8 cellular contexts compared by ENCODE assay signal in the genomic region with DNA sequence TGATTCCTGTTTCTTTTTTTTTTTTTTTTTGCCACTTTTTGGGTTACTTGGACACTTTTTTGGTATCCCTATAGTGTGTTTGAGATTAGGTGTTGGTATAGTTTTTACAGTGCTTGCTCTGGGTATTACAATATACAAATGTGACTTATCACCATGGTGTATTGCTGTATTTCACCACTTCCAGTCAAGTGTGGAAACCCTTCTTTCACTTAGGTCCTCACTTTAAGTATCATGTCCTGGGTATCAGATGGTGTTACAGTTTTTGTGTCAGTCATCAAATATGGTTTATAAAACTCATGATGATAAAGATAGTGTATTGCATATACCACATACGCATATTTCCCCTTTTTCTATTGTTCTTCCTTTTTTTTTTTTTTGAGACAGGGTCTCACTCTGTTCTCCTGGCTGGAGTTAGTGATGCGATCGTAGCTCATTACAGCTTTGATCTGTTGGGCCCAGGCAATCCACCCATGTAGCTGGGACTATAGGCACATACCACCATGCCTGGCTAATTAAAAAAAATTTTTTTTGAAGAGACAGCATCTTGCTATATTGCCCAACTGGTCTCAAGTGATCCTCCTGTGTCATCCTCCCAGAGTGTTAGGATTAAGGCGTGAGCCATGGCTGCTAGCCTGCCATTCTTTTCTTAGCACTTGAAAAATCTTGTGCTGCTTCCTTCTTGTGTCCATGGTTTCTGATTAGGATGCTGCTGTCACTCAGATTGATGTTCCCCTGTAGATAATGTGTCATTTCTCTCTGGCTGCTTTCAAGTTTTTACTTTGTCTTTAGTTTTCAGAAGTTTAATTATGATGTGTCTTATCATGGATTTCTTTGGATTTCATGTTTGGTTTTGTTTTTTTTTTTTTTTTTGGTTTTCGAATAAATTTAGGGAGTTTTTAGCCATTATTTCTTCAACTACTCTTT. TPM values are rescaled to one million over a fixed set of nuclear protein-coding genes. Genes with fewer than 3 reads are reported as not detected.
DNase-seq lines count a peak whose midpoint lies in the region; ATAC-seq and TF ChIP-seq lines count a peak whose summit lies in the region.

No MANE protein-coding gene starts in this region.

- H3K9me3 Mint-ChIP-seq in activated T-cell treated with anti-CD3 and anti-CD28 coated beads, Interleukin-2, amount 50 U/mL, for 72 hours = peaks cover 14 to 17% of the 10 kb centered on the region in 2 donors
- H3K9me3 Mint-ChIP-seq in central memory CD8-positive, alpha-beta T cell = peaks cover 16% of the 10 kb centered on the region
- peaks cover 14% of the 10 kb centered on the region for H3K9me3 Mint-ChIP-seq in stimulated activated effector memory CD8-positive, alpha-beta T cell treated with anti-CD3 and anti-CD28 coated beads, Interleukin-12 subunit alpha, Interleukin-12 subunit beta, amount 100 ng/mL, for 72 hours

- H3K36me3 Mint-ChIP-seq in activated T-cell treated with anti-CD3 and anti-CD28 coated beads, Interleukin-2, amount 50 U/mL, for 72 hours (ENCODE audit: insufficient read depth in 2 of 2) = peaks cover 18 to 37% of the 10 kb centered on the region in 2 donors
- H3K36me3 Mint-ChIP-seq in central memory CD8-positive, alpha-beta T cell (ENCODE audit: insufficient read depth) = peaks cover 19% of the 10 kb centered on the region
- H3K36me3 Mint-ChIP-seq in stimulated activated effector memory CD8-positive, alpha-beta T cell treated with anti-CD3 and anti-CD28 coated beads, Interleukin-12 subunit alpha, Interleukin-12 subunit beta, amount 100 ng/mL, for 72 hours = peaks cover 19% of the 10 kb centered on the region

- peaks cover 25% of the 10 kb centered on the region; the same call in 1 of the 2 replicates for H4K20me1 ChIP-seq in OCI-LY3 (ENCODE audit: insufficient read depth, low read length)

- no peak overlapping the region for H3K27ac ChIP-seq in OCI-LY3 (ENCODE audit: low read length)

- DNase-seq in activated T-cell treated with anti-CD3 and anti-CD28 coated beads, Interleukin-2, amount 50 U/mL, for 72 hours = no peak
- DNase-seq in activated T-cell treated with anti-CD3 and anti-CD28 coated beads for 4 hours (no peak), DMS153 treated with DMSO at 0.1 percent for 48 hours (lab: John Stamatoyannopoulos, UW; ENCODE audit: unreplicated experiment) (no peak), NCI-H146 (lab: John Stamatoyannopoulos, UW) (no peak), glomerular visceral epithelial cell (ENCODE audit: extremely low spot score) (no peak)
- no peak for DNase-seq in central memory CD8-positive, alpha-beta T cell (ENCODE audit: low spot score in 2 of 2)
- DNase-seq in stimulated activated effector memory CD8-positive, alpha-beta T cell treated with anti-CD3 and anti-CD28 coated beads, Interleukin-12 subunit alpha, Interleukin-12 subunit beta, amount 100 ng/mL, for 72 hours (ENCODE audit: low spot score in 2 of 2) = peak in 1 of 2 donors; percentile 44

- no peak for TF ChIP-seq CTCF in OCI-LY3 (IDR thresholded peaks at IDR 0.05; ENCODE audit: low read depth, low read length)

- H3K9me3 ChIP-seq in OCI-LY3 (ENCODE audit: insufficient read depth, low read length) = 0 out of 2 replicates have a peak, but pooled peaks cover 2% of the 10 kb centered on the region

- ATAC-seq in activated T-cell treated with anti-CD3 and anti-CD28 coated beads, Interleukin-2, amount 50 U/mL, for 72 hours (replicated peaks in 1 of 2) = peak in 1 of 2 donors; percentile 5
- no peak for ATAC-seq in central memory CD8-positive, alpha-beta T cell (replicated peaks; ENCODE audit: extremely low read depth, poor library complexity, severe bottlenecking)
- peak; percentile 15 for ATAC-seq in stimulated activated effector memory CD8-positive, alpha-beta T cell treated with anti-CD3 and anti-CD28 coated beads, Interleukin-12 subunit alpha, Interleukin-12 subunit beta, amount 100 ng/mL, for 72 hours

- peaks cover 15% of the 10 kb centered on the region for H3K4me1 ChIP-seq in OCI-LY3 (ENCODE audit: low read length)

- peaks cover 65% of the 10 kb centered on the region for H3K79me2 ChIP-seq in OCI-LY3 (ENCODE audit: low read length)

- H3K27me3 Mint-ChIP-seq in activated T-cell treated with anti-CD3 and anti-CD28 coated beads, Interleukin-2, amount 50 U/mL, for 72 hours (ENCODE audit: low read depth) = peaks cover 13% of the 10 kb centered on the region
- no peaks in the 10 kb centered on the region for H3K27me3 Mint-ChIP-seq in central memory CD8-positive, alpha-beta T cell

- H3K27ac Mint-ChIP-seq in activated T-cell treated with anti-CD3 and anti-CD28 coated beads, Interleukin-2, amount 50 U/mL, for 72 hours = peak overlapping the region; percentile 87
- peak overlapping the region; percentile 39 for H3K27ac Mint-ChIP-seq in central memory CD8-positive, alpha-beta T cell (ENCODE audit: low read depth)
- H3K27ac Mint-ChIP-seq in stimulated activated effector memory CD8-positive, alpha-beta T cell treated with anti-CD3 and anti-CD28 coated beads, Interleukin-12 subunit alpha, Interleukin-12 subunit beta, amount 100 ng/mL, for 72 hours = peak overlapping the region; percentile 33

- no peaks in the 10 kb centered on the region for H3K27me3 ChIP-seq in OCI-LY3 (ENCODE audit: low read depth, low read length)

- H3K4me1 Mint-ChIP-seq in activated T-cell treated with anti-CD3 and anti-CD28 coated beads, Interleukin-2, amount 50 U/mL, for 72 hours (ENCODE audit: low read depth) = peaks cover 63% of the 10 kb centered on the region
- H3K4me1 Mint-ChIP-seq in central memory CD8-positive, alpha-beta T cell = peaks cover 67% of the 10 kb centered on the region
- peaks cover 63% of the 10 kb centered on the region for H3K4me1 Mint-ChIP-seq in stimulated activated effector memory CD8-positive, alpha-beta T cell treated with anti-CD3 and anti-CD28 coated beads, Interleukin-12 subunit alpha, Interleukin-12 subunit beta, amount 100 ng/mL, for 72 hours

- H2AFZ ChIP-seq in OCI-LY3 (ENCODE audit: low read depth, low read length) = no peak overlapping the region

- H3K36me3 ChIP-seq in OCI-LY3 (replicated peaks; ENCODE audit: low read depth, low read length) = peaks cover 15% of the 10 kb centered on the region

- H3K4me3 Mint-ChIP-seq in activated T-cell treated with anti-CD3 and anti-CD28 coated beads, Interleukin-2, amount 50 U/mL, for 72 hours = peak overlapping the region; percentile 83 to 90
- H3K4me3 Mint-ChIP-seq in central memory CD8-positive, alpha-beta T cell = peak overlapping the region; percentile 75
- H3K4me3 Mint-ChIP-seq in stimulated activated effector memory CD8-positive, alpha-beta T cell treated with anti-CD3 and anti-CD28 coated beads, Interleukin-12 subunit alpha, Interleukin-12 subunit beta, amount 100 ng/mL, for 72 hours = peak overlapping the region; percentile 75

- peak overlapping the region; percentile 73; the same call in 1 of the 2 replicates for H3K9ac ChIP-seq in OCI-LY3 (ENCODE audit: low read length)

- peak overlapping the region; percentile 94 for H3K4me2 ChIP-seq in OCI-LY3 (ENCODE audit: low read length)

- H3K4me3 ChIP-seq in OCI-LY3 (ENCODE audit: low read length) = peak overlapping the region; percentile 80

RNA-seq across cellular contexts. Expression of a gene that starts 2.1 kb away (rescaled TPM):
- total RNA-seq in activated T-cell treated with anti-CD3 and anti-CD28 coated beads, Interleukin-2, amount 50 U/mL, for 72 hours = 10 to 100 TPM; 24.1 TPM

Comparison
In these comparisons a context has a peak if more than half of its experiments do, and no peak if none do; other contexts are left out.
1. H3K27ac Mint-ChIP-seq: peak in every context shown above with its lines; median percentile 87 in activated T-cell treated with anti-CD3 and anti-CD28 coated beads, Interleukin-2, amount 50 U/mL, for 72 hours; 39 in central memory CD8-positive, alpha-beta T cell; 33 in stimulated activated effector memory CD8-positive, alpha-beta T cell treated with anti-CD3 and anti-CD28 coated beads, Interleukin-12 subunit alpha, Interleukin-12 subunit beta, amount 100 ng/mL, for 72 hours.